ENCODE assay signal across 8 cellular contexts in the genomic region with DNA sequence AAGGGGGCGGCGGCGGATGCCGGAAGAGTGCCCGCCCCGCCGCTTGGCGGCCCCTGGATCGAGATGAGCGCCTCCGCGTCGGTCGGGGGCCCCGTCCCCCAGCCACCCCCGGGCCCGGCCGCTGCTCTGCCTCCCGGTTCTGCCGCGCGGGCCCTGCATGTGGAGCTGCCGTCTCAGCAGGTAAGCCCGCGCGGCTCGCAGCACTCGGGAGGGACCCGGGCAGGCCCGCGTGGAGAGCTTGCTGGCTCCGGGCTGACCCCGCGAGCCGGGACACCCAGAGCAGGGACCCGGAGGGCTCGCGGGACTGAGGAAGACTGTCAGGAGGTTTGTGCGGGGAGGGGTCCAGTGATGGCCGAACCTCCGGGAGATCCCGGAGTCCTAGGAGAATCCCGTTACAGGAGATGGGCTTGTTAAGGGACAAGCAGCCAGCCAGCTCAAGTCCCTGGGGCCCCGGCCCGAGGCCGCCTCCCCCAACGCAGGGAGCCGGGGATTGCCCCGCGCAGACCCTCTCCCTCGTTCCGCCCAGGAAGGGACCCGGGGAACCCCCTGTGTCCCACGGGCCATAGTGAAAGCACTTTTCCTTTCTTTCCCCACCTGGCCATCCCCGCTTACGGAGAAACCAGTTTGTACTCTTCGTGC. TPM values are rescaled to one million over a fixed set of nuclear protein-coding genes. Genes with fewer than 3 reads are reported as not detected.
DNase-seq lines count a peak whose midpoint lies in the region; ATAC-seq and TF ChIP-seq lines count a peak whose summit lies in the region.

No MANE protein-coding gene starts in this region.

- TF ChIP-seq CTCF in WTC11 (IDR thresholded peaks at IDR 0.05): no peak

- peaks cover 4 to 35% (median 20%) of the 10 kb centered on the region in 4 donors for H3K4me1 Mint-ChIP-seq in CD4-positive, CD25-positive, alpha-beta regulatory T cell
- peaks cover 19% of the 10 kb centered on the region for H3K4me1 Mint-ChIP-seq in WTC11

- ATAC-seq in CD4-positive, CD25-positive, alpha-beta regulatory T cell (ENCODE audit: low read depth in 2 of 2): peak in 1 of 2 donors; percentile 11
- ATAC-seq in GM19463 (IDR thresholded peaks at IDR 0.05; ENCODE audit: unreplicated experiment) (peak; percentile 12), WTC11 (peak; percentile 11)

- H3K27ac Mint-ChIP-seq in CD4-positive, CD25-positive, alpha-beta regulatory T cell: peak overlapping the region; percentile 95 to 98 (median 97)
- H3K27ac Mint-ChIP-seq in WTC11: no peak overlapping the region

- H3K9me3 ChIP-seq in CD4-positive, CD25-positive, alpha-beta regulatory T cell (ENCODE audit: control insufficient read depth in 2 of 2, low read length in 2 of 2): no peaks in the 10 kb centered on the region
- H3K9me3 ChIP-seq in endocrine pancreas (ENCODE audit: control insufficient read depth, low read length): no peaks in the 10 kb centered on the region
- H3K9me3 ChIP-seq in muscle layer of colon (ENCODE audit: low read length): no peaks in the 10 kb centered on the region

- CTCF ChIA-PET in WTC11 (lab: Charles Lee): interaction anchor here (0.6 to 1.5 kb wide), 2 partner anchors 82 to 708 kb away, joined by 4 to 5 read pairs; no protein-coding TSS in a partner anchor

- no peaks in the 10 kb centered on the region for H3K36me3 Mint-ChIP-seq in CD4-positive, CD25-positive, alpha-beta regulatory T cell
- no peaks in the 10 kb centered on the region for H3K36me3 Mint-ChIP-seq in WTC11

- H3K9ac ChIP-seq in endocrine pancreas (ENCODE audit: control insufficient read depth, insufficient read depth, low read length): peak overlapping the region; percentile 93
- peak overlapping the region; percentile 81 for H3K9ac ChIP-seq in muscle layer of colon (ENCODE audit: low read length)

- H3K27ac ChIP-seq in CD4-positive, CD25-positive, alpha-beta regulatory T cell (ENCODE audit: insufficient read depth, low read length, poor library complexity, severe bottlenecking): peak overlapping the region; percentile 84
- H3K27ac ChIP-seq in muscle layer of colon (ENCODE audit: low read depth, low read length) (peak overlapping the region; percentile 93), substantia nigra (ENCODE audit: low read depth, low read length, poor library complexity, severe bottlenecking) (peak overlapping the region; percentile 87)

- no peaks in the 10 kb centered on the region for H3K9me3 Mint-ChIP-seq in CD4-positive, CD25-positive, alpha-beta regulatory T cell
- H3K9me3 Mint-ChIP-seq in WTC11: no peaks in the 10 kb centered on the region

- H3K4me3 Mint-ChIP-seq in CD4-positive, CD25-positive, alpha-beta regulatory T cell: peak overlapping the region in 3 of 4 donors; percentile 95 to 98 (median 97)
- no peak overlapping the region for H3K4me3 Mint-ChIP-seq in WTC11

- DNase-seq in CD4-positive, CD25-positive, alpha-beta regulatory T cell: peak; percentile 29 to 55 (median 48)
- DNase-seq in HT1080 (ENCODE audit: low read depth): peak; percentile 40
- DNase-seq in WTC11 (ENCODE audit: low spot score): peak; percentile 40
- peak in 10 of 49 donors; percentile 42 to 64 (median 55) for DNase-seq in substantia nigra (lab: John Stamatoyannopoulos, UW)
- no peak for DNase-seq in SKM-1 (lab: John Stamatoyannopoulos, UW; ENCODE audit: unreplicated experiment)

- peaks cover 8% of the 10 kb centered on the region for H3K27me3 Mint-ChIP-seq in CD4-positive, CD25-positive, alpha-beta regulatory T cell
- no peaks in the 10 kb centered on the region; the same call in 1 of the 2 replicates for H3K27me3 Mint-ChIP-seq in WTC11 (ENCODE audit: low read depth)

- peak overlapping the region; percentile 94 for H3K4me3 ChIP-seq in CD4-positive, CD25-positive, alpha-beta regulatory T cell (ENCODE audit: low read depth, low read length)
- H3K4me3 ChIP-seq in endocrine pancreas (ENCODE audit: control insufficient read depth, insufficient read depth, low read length) (peak overlapping the region; percentile 87), muscle layer of colon (ENCODE audit: low read depth in 1 of 2, low read length in 2 of 2) (peak overlapping the region; percentile 59 to 95)

- peaks cover 29% of the 10 kb centered on the region for H3K4me1 ChIP-seq in CD4-positive, CD25-positive, alpha-beta regulatory T cell (ENCODE audit: control insufficient read depth, insufficient read depth, low read length, poor library complexity, severe bottlenecking)
- H3K4me1 ChIP-seq in endocrine pancreas (ENCODE audit: control insufficient read depth, insufficient read depth, low read length) (peaks cover 13% of the 10 kb centered on the region), muscle layer of colon (ENCODE audit: insufficient read depth, low read length) (peaks cover 28% of the 10 kb centered on the region)

- H3K36me3 ChIP-seq in CD4-positive, CD25-positive, alpha-beta regulatory T cell (ENCODE audit: control insufficient read depth, insufficient read depth, low read length): no peaks in the 10 kb centered on the region
- no peaks in the 10 kb centered on the region for H3K36me3 ChIP-seq in endocrine pancreas (ENCODE audit: control insufficient read depth, insufficient read depth, low read length)
- no peaks in the 10 kb centered on the region for H3K36me3 ChIP-seq in muscle layer of colon (ENCODE audit: insufficient read depth, low read length)

- peaks cover 2% of the 10 kb centered on the region for H3K27me3 ChIP-seq in CD4-positive, CD25-positive, alpha-beta regulatory T cell (ENCODE audit: control insufficient read depth, insufficient read depth, low read length)
- H3K27me3 ChIP-seq in endocrine pancreas (ENCODE audit: control insufficient read depth, insufficient read depth, low read length) (no peaks in the 10 kb centered on the region), muscle layer of colon (ENCODE audit: control insufficient read depth in 1 of 2, insufficient read depth in 2 of 2, low read length in 2 of 2) (no peaks in the 10 kb centered on the region)

- POLR2A ChIA-PET in WTC11 (lab: Charles Lee): no interaction called here

TF ChIP-seq in WTC11, 78 proteins besides CTCF, POLR2A, EP300 and RAD21 (continues in another document):
- 0 out of 2 replicates have a peak, but pooled peaks have one; percentile 49 for TF ChIP-seq ARID4B (CRISPR knock-in tag; IDR thresholded peaks at IDR 0.05; ENCODE audit: borderline replicate concordance)
- 0 out of 2 replicates have a peak, but pooled peaks have one; percentile 45 for TF ChIP-seq FOXP4 (CRISPR knock-in tag; IDR thresholded peaks at IDR 0.05)
- no peak for TF ChIP-seq NFE2L1 (CRISPR knock-in tag; IDR thresholded peaks at IDR 0.05)

RNA-seq across cellular contexts. Expression of gene UVRAG, which starts 0.5 kb away (rescaled TPM):
- total RNA-seq in CD4-positive, CD25-positive, alpha-beta regulatory T cell: 37.2 TPM
- polyA plus RNA-seq in CD4-positive, CD25-positive, alpha-beta regulatory T cell: 10 to 100 TPM; 13.7 to 21.5 (median 15.9) TPM
- total RNA-seq in HT1080 (2014; rRNA removed; shearing (Covaris generic)): 12.3 and 14.0 TPM in 2 replicates
- 15.8 and 17.4 TPM in 2 replicates for polyA plus RNA-seq in HT1080 (2015; cell fraction: cytosol; rRNA removed)
- 11.4 and 12.1 TPM in 2 replicates for polyA plus RNA-seq in HT1080 (2015; cell fraction: nucleus; rRNA removed)
- 10.9 to 14.5 TPM (median 12.3 TPM) in 3 replicates for total RNA-seq in WTC11 (2021)

RNA-seq across cellular contexts. Expression of gene DGAT2, which starts 46.9 kb away (rescaled TPM):
- total RNA-seq in CD4-positive, CD25-positive, alpha-beta regulatory T cell: 0.42 TPM
- polyA plus RNA-seq in CD4-positive, CD25-positive, alpha-beta regulatory T cell: under 1 TPM in 2 of 4 donors, not detected in 2; 0.17 to 0.47 TPM
- 4.9 and 5.9 TPM in 2 replicates for total RNA-seq in HT1080 (2014; rRNA removed; shearing (Covaris generic))
- polyA plus RNA-seq in HT1080 (2015; cell fraction: cytosol; rRNA removed): 7.6 and 8.5 TPM in 2 replicates
- polyA plus RNA-seq in HT1080 (2015; cell fraction: nucleus; rRNA removed): 2.4 and 4.6 TPM in 2 replicates
- 1.6 to 3.3 TPM (median 2.8 TPM) in 3 replicates for total RNA-seq in WTC11 (2021)
